Comparison of ENCODE assay signal across 8 cellular contexts in genomic region chr1:227318003-227318851, GRCh38. TPM values are rescaled to one million over a fixed set of nuclear protein-coding genes. Genes with fewer than 3 reads are reported as not detected.
DNase-seq lines count a peak whose midpoint lies in the region; ATAC-seq and TF ChIP-seq lines count a peak whose summit lies in the region.

Gene CDC42BPA, minus strand, starts transcription at chr1:227318492. Its CDS starts 1,310 bp downstream, at chr1:227317182.

- POLR2A ChIA-PET in HEK293 (lab: Yijun Ruan, JAX), result interaction anchor here (0.7 to 1.9 kb wide), 10 partner anchors 10 to 119 kb away, joined by 3 to 10 read pairs (median 4); no protein-coding TSS in a partner anchor

- H3K36me3 ChIP-seq in HEK293 (ENCODE audit: control insufficient read depth in 2 of 2, insufficient read depth in 1 of 2, low read length in 2 of 2) (no peaks in the 10 kb centered on the region), endocrine pancreas (ENCODE audit: control insufficient read depth, insufficient read depth, low read length) (no peaks in the 10 kb centered on the region), lower lobe of right lung (no peaks in the 10 kb centered on the region)

- H3K4me1 ChIP-seq in HEK293 (ENCODE audit: control insufficient read depth, insufficient read depth, low read length) (no peaks in the 10 kb centered on the region), endocrine pancreas (ENCODE audit: control insufficient read depth, insufficient read depth, low read length) (peaks cover 31% of the 10 kb centered on the region), lower lobe of right lung (peaks cover 30% of the 10 kb centered on the region)

- H3K27me3 ChIP-seq in endocrine pancreas (ENCODE audit: control insufficient read depth, insufficient read depth, low read length) (no peaks in the 10 kb centered on the region), lower lobe of right lung (ENCODE audit: low read depth) (no peaks in the 10 kb centered on the region)

- peak within 1 kb of the TSS; percentile 98 for H3K27ac ChIP-seq in HEK293 (ENCODE audit: extremely low read depth, low read depth, low read length)
- peak within 1 kb of the TSS; percentile 92 for H3K27ac ChIP-seq in lower lobe of right lung

- DNase-seq in DMS 273 (lab: John Stamatoyannopoulos, UW; ENCODE audit: unreplicated experiment) (peak; percentile 94), NCI-H2196 (lab: John Stamatoyannopoulos, UW; ENCODE audit: unreplicated experiment) (peak; percentile 80), lower lobe of right lung (peak; percentile 88), NK-92 (lab: John Stamatoyannopoulos, UW; ENCODE audit: unreplicated experiment) (no peak)
- DNase-seq in activated CD4-positive, alpha-beta T cell treated with anti-CD3 and anti-CD28 coated beads, Interleukin-2, amount 50 U/mL, for 1 hour, result peak; percentile 13
- peak; percentile 1 for DNase-seq in stimulated activated CD8-positive, alpha-beta memory T cell treated with anti-CD3 and anti-CD28 coated beads, Interleukin-12 subunit alpha, Interleukin-12 subunit beta, amount 100 ng/mL, for 4 hours (ENCODE audit: low read depth)

- ATAC-seq in lower lobe of right lung, result peak; percentile 93 to 95

- intact Hi-C loops in lower lobe of right lung (cut with DNase I), result no loop called here

- CTCF ChIA-PET in HEK293 (lab: Yijun Ruan, JAX), result interaction anchor here (0.6 kb wide), 1 partner anchor 189 kb away, joined by 3 read pairs; no protein-coding TSS in a partner anchor

- peak within 1 kb of the TSS; percentile 65 for H3K4me3 ChIP-seq in HEK293 (ENCODE audit: low read depth, low read length)
- H3K4me3 ChIP-seq in endocrine pancreas (ENCODE audit: control insufficient read depth, insufficient read depth, low read length), result peak within 1 kb of the TSS; percentile 97
- H3K4me3 ChIP-seq in lower lobe of right lung, result peak within 1 kb of the TSS; percentile 87

- TF ChIP-seq CTCF in HEK293 (tag by site-specific recombination; IDR thresholded peaks at IDR 0.05) (no peak), lower lobe of right lung (IDR thresholded peaks at IDR 0.05) (no peak)

- H3K9ac ChIP-seq in endocrine pancreas (ENCODE audit: control insufficient read depth, insufficient read depth, low read length), result peak within 1 kb of the TSS; percentile 80

- H3K9me3 ChIP-seq in HEK293 (ENCODE audit: control insufficient read depth, insufficient read depth, low read depth, low read length), result no peaks in the 10 kb centered on the region
- no peaks in the 10 kb centered on the region for H3K9me3 ChIP-seq in endocrine pancreas (ENCODE audit: control insufficient read depth, low read length)
- no peaks in the 10 kb centered on the region for H3K9me3 ChIP-seq in lower lobe of right lung

TF ChIP-seq in HEK293, 187 proteins besides CTCF, POLR2A, EP300 and RAD21 (continues in another document):
- peak; percentile 88 for TF ChIP-seq SP2 (tag by site-specific recombination; IDR thresholded peaks at IDR 0.05)
- TF ChIP-seq KLF9 (tag by site-specific recombination; IDR thresholded peaks at IDR 0.05; ENCODE audit: low read depth), result peak; percentile 76; the same call in 1 of the 2 replicates
- peak; percentile 6; the same call in 1 of the 2 replicates for TF ChIP-seq FEZF1 (tag by site-specific recombination; IDR thresholded peaks at IDR 0.05)
- peak; percentile 39; the same call in 1 of the 2 replicates for TF ChIP-seq KLF7 (tag by site-specific recombination; IDR thresholded peaks at IDR 0.05; ENCODE audit: borderline replicate concordance)
- TF ChIP-seq ATF2 (tag by site-specific recombination; IDR thresholded peaks at IDR 0.05; ENCODE audit: low read depth), result no peak
- no peak for TF ChIP-seq ZNF10 (tag by site-specific recombination; IDR thresholded peaks at IDR 0.05)
- TF ChIP-seq PBX3 (CRISPR knock-in tag; IDR thresholded peaks at IDR 0.05), result 0 out of 2 replicates have a peak, but pooled peaks have one; percentile 24
- 0 out of 2 replicates have a peak, but pooled peaks have one; percentile 14 for TF ChIP-seq ZNF174 (tag by site-specific recombination; IDR thresholded peaks at IDR 0.05)
- TF ChIP-seq ZSCAN5A (tag by site-specific recombination; IDR thresholded peaks at IDR 0.05), result peak; percentile 71; the same call in 1 of the 2 replicates
- TF ChIP-seq ZIC2 (tag by site-specific recombination; IDR thresholded peaks at IDR 0.05), result peak; percentile 17; the same call in 1 of the 2 replicates
- TF ChIP-seq SP7 (tag by site-specific recombination; IDR thresholded peaks at IDR 0.05), result peak; percentile 75
- peak; percentile 47; the same call in 1 of the 2 replicates for TF ChIP-seq ZNF843 (tag by site-specific recombination; IDR thresholded peaks at IDR 0.05)
- TF ChIP-seq ZNF350 (tag by site-specific recombination; IDR thresholded peaks at IDR 0.05), result no peak
- TF ChIP-seq OSR2 (tag by site-specific recombination; IDR thresholded peaks at IDR 0.05), result peak; percentile 34
- peak; percentile 78 for TF ChIP-seq ZNF660 (tag by site-specific recombination; IDR thresholded peaks at IDR 0.05)
- no peak for TF ChIP-seq RBAK (tag by site-specific recombination; IDR thresholded peaks at IDR 0.05)
- TF ChIP-seq ZNF18 (tag by site-specific recombination; IDR thresholded peaks at IDR 0.05), result 0 out of 2 replicates have a peak, but pooled peaks have one; percentile 67
- no peak for TF ChIP-seq ZFP41 (tag by site-specific recombination; IDR thresholded peaks at IDR 0.05; ENCODE audit: borderline replicate concordance)
- peak; percentile 67; the same call in 1 of the 2 replicates for TF ChIP-seq ZNF324 (tag by site-specific recombination; IDR thresholded peaks at IDR 0.05)
- TF ChIP-seq ZNF677 (tag by site-specific recombination; IDR thresholded peaks at IDR 0.05), result 0 out of 2 replicates have a peak, but pooled peaks have one; percentile 41
- TF ChIP-seq ZNF639 (tag by site-specific recombination; IDR thresholded peaks at IDR 0.05), result peak; percentile 66; the same call in 1 of the 2 replicates
- TF ChIP-seq HOXD13 (CRISPR knock-in tag; IDR thresholded peaks at IDR 0.05; ENCODE audit: borderline replicate concordance), result no peak
- 0 out of 2 replicates have a peak, but pooled peaks have one; percentile 14 for TF ChIP-seq ZNF146 (tag by site-specific recombination; IDR thresholded peaks at IDR 0.05)
- TF ChIP-seq ZNF626 (tag by site-specific recombination; IDR thresholded peaks at IDR 0.05), result 0 out of 2 replicates have a peak, but pooled peaks have one; percentile 62
- TF ChIP-seq BCL11B (tag by site-specific recombination; IDR thresholded peaks at IDR 0.05; ENCODE audit: low read depth), result 0 out of 2 replicates have a peak, but pooled peaks have one; percentile 21

RNA-seq across cellular contexts. Expression of gene CDC42BPA, which starts in this region (rescaled TPM):
- total RNA-seq in lower lobe of right lung, result 40.3 TPM
